Comparison of ENCODE assay signal across 1 cellular context in the genomic region with DNA sequence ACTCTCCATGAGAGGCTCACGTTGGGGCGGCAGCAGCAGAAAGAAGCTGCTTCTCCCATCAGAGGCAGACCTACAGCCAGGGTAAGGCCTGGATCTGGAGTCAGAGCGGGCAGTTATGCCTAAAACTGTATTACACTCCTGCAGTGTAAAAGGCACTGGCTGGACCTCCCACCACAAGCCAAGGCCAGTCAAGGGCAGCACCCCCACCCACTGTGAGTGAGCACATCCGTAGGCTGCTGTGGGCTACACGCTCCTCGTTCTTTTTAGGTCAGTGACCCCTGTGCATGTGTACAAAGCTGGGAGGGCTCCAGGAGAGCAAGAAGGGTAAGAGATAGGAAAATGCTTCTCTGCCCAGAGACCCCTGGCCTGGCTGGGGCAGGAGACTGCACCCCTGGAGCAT.
TF ChIP-seq lines count a peak whose summit lies in the region.

No MANE protein-coding gene starts in this region.

TF ChIP-seq in HepG2, 621 proteins besides CTCF, POLR2A, EP300 and RAD21 (continued from another document and continues in another):
- TF ChIP-seq MAZ (IDR thresholded peaks at IDR 0.05; ENCODE audit: borderline replicate concordance, low read depth, low read length), result no peak
- 0 out of 2 replicates have a peak, but pooled peaks have one; percentile 17 for TF ChIP-seq MAZ (CRISPR knock-in tag; IDR thresholded peaks at IDR 0.05; ENCODE audit: low read depth)
- TF ChIP-seq HNF4A (CRISPR knock-in tag; IDR thresholded peaks at IDR 0.05), result peak; percentile 52; the same call in 1 of the 2 replicates
- TF ChIP-seq, protein P1, sequence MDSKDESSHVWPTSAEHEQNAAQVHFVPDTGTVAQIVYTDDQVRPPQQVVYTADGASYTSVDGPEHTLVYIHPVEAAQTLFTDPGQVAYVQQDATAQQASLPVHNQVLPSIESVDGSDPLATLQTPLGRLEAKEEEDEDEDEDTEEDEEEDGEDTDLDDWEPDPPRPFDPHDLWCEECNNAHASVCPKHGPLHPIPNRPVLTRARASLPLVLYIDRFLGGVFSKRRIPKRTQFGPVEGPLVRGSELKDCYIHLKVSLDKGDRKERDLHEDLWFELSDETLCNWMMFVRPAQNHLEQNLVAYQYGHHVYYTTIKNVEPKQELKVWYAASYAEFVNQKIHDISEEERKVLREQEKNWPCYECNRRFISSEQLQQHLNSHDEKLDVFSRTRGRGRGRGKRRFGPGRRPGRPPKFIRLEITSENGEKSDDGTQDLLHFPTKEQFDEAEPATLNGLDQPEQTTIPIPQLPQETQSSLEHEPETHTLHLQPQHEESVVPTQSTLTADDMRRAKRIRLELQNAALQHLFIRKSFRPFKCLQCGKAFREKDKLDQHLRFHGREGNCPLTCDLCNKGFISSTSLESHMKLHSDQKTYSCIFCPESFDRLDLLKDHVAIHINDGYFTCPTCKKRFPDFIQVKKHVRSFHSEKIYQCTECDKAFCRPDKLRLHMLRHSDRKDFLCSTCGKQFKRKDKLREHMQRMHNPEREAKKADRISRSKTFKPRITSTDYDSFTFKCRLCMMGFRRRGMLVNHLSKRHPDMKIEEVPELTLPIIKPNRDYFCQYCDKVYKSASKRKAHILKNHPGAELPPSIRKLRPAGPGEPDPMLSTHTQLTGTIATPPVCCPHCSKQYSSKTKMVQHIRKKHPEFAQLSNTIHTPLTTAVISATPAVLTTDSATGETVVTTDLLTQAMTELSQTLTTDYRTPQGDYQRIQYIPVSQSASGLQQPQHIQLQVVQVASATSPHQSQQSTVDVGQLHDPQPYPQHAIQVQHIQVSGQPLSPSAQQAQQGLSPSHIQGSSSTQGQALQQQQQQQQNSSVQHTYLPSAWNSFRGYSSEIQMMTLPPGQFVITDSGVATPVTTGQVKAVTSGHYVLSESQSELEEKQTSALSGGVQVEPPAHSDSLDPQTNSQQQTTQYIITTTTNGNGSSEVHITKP (CRISPR knock-in tag; IDR thresholded peaks at IDR 0.05; ENCODE audit: low read depth), result peak; percentile 52; the same call in 1 of the 2 replicates
- no peak for TF ChIP-seq ZSCAN25 (CRISPR knock-in tag; IDR thresholded peaks at IDR 0.05)
- no peak for TF ChIP-seq RORA (CRISPR knock-in tag; IDR thresholded peaks at IDR 0.05)
- TF ChIP-seq FOXA3 (CRISPR knock-in tag; IDR thresholded peaks at IDR 0.05), result peak; percentile 89
- 0 out of 2 replicates have a peak, but pooled peaks have one; percentile 5 for TF ChIP-seq HNF4G (IDR thresholded peaks at IDR 0.05; ENCODE audit: borderline replicate concordance, low read depth, low read length)
- TF ChIP-seq HNF4G (CRISPR knock-in tag; IDR thresholded peaks at IDR 0.05; ENCODE audit: borderline replicate concordance, low read depth), result no peak
- TF ChIP-seq MTA1 (CRISPR knock-in tag; IDR thresholded peaks at IDR 0.05; ENCODE audit: borderline replicate concordance), result peak; percentile 83; the same call in 1 of the 2 replicates
- TF ChIP-seq PCBP1 (IDR thresholded peaks at IDR 0.05; ENCODE audit: borderline replicate concordance, low read depth, low read length), result no peak
- peak; percentile 38; the same call in 1 of the 2 replicates for TF ChIP-seq REPIN1 (CRISPR knock-in tag; IDR thresholded peaks at IDR 0.05; ENCODE audit: borderline replicate concordance, low read depth)
- no peak for TF ChIP-seq RFX3 (CRISPR knock-in tag; IDR thresholded peaks at IDR 0.05)
- TF ChIP-seq ZFY (CRISPR knock-in tag; IDR thresholded peaks at IDR 0.05), result peak; percentile 38; the same call in 1 of the 2 replicates
- peak; percentile 63 for TF ChIP-seq HDAC2 (CRISPR knock-in tag; IDR thresholded peaks at IDR 0.05)
- TF ChIP-seq, protein P2, sequence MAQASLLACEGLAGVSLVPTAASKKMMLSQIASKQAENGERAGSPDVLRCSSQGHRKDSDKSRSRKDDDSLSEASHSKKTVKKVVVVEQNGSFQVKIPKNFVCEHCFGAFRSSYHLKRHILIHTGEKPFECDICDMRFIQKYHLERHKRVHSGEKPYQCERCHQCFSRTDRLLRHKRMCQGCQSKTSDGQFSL (CRISPR knock-in tag; IDR thresholded peaks at IDR 0.05), result peak; percentile 91
- TF ChIP-seq ZNF160 (CRISPR knock-in tag; IDR thresholded peaks at IDR 0.05), result no peak
- peak; percentile 73; the same call in 1 of the 2 replicates for TF ChIP-seq SAP130 (CRISPR knock-in tag; IDR thresholded peaks at IDR 0.05; ENCODE audit: low read depth)
- TF ChIP-seq ZNF709 (CRISPR knock-in tag; IDR thresholded peaks at IDR 0.05), result peak; percentile 94
- TF ChIP-seq PHF21A (CRISPR knock-in tag; IDR thresholded peaks at IDR 0.05), result peak; percentile 41; the same call in 1 of the 2 replicates
- TF ChIP-seq ZNF263 (CRISPR knock-in tag; IDR thresholded peaks at IDR 0.05), result peak; percentile 55
- TF ChIP-seq ZBTB38 (CRISPR knock-in tag; IDR thresholded peaks at IDR 0.05), result peak; percentile 60; the same call in 1 of the 2 replicates
- peak; percentile 25; the same call in 1 of the 2 replicates for TF ChIP-seq SRF (IDR thresholded peaks at IDR 0.05; ENCODE audit: low read depth, low read length)
- TF ChIP-seq HOXA3 (CRISPR knock-in tag; IDR thresholded peaks at IDR 0.05), result peak; percentile 72; the same call in 1 of the 2 replicates
- TF ChIP-seq, protein P3, sequence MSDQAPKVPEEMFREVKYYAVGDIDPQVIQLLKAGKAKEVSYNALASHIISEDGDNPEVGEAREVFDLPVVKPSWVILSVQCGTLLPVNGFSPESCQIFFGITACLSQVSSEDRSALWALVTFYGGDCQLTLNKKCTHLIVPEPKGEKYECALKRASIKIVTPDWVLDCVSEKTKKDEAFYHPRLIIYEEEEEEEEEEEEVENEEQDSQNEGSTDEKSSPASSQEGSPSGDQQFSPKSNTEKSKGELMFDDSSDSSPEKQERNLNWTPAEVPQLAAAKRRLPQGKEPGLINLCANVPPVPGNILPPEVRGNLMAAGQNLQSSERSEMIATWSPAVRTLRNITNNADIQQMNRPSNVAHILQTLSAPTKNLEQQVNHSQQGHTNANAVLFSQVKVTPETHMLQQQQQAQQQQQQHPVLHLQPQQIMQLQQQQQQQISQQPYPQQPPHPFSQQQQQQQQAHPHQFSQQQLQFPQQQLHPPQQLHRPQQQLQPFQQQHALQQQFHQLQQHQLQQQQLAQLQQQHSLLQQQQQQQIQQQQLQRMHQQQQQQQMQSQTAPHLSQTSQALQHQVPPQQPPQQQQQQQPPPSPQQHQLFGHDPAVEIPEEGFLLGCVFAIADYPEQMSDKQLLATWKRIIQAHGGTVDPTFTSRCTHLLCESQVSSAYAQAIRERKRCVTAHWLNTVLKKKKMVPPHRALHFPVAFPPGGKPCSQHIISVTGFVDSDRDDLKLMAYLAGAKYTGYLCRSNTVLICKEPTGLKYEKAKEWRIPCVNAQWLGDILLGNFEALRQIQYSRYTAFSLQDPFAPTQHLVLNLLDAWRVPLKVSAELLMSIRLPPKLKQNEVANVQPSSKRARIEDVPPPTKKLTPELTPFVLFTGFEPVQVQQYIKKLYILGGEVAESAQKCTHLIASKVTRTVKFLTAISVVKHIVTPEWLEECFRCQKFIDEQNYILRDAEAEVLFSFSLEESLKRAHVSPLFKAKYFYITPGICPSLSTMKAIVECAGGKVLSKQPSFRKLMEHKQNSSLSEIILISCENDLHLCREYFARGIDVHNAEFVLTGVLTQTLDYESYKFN (CRISPR knock-in tag; conservative IDR thresholded peaks at IDR 0.05), result peak; percentile 43
- peak; percentile 70; the same call in 1 of the 2 replicates for TF ChIP-seq ZNF670 (CRISPR knock-in tag; IDR thresholded peaks at IDR 0.05; ENCODE audit: borderline replicate concordance)
- TF ChIP-seq, protein P4, sequence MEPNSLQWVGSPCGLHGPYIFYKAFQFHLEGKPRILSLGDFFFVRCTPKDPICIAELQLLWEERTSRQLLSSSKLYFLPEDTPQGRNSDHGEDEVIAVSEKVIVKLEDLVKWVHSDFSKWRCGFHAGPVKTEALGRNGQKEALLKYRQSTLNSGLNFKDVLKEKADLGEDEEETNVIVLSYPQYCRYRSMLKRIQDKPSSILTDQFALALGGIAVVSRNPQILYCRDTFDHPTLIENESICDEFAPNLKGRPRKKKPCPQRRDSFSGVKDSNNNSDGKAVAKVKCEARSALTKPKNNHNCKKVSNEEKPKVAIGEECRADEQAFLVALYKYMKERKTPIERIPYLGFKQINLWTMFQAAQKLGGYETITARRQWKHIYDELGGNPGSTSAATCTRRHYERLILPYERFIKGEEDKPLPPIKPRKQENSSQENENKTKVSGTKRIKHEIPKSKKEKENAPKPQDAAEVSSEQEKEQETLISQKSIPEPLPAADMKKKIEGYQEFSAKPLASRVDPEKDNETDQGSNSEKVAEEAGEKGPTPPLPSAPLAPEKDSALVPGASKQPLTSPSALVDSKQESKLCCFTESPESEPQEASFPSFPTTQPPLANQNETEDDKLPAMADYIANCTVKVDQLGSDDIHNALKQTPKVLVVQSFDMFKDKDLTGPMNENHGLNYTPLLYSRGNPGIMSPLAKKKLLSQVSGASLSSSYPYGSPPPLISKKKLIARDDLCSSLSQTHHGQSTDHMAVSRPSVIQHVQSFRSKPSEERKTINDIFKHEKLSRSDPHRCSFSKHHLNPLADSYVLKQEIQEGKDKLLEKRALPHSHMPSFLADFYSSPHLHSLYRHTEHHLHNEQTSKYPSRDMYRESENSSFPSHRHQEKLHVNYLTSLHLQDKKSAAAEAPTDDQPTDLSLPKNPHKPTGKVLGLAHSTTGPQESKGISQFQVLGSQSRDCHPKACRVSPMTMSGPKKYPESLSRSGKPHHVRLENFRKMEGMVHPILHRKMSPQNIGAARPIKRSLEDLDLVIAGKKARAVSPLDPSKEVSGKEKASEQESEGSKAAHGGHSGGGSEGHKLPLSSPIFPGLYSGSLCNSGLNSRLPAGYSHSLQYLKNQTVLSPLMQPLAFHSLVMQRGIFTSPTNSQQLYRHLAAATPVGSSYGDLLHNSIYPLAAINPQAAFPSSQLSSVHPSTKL (CRISPR knock-in tag; IDR thresholded peaks at IDR 0.05), result peak; percentile 60
- 0 out of 2 replicates have a peak, but pooled peaks have one; percentile 13 for TF ChIP-seq PITX1 (CRISPR knock-in tag; IDR thresholded peaks at IDR 0.05)
- no peak for TF ChIP-seq MTF2 (CRISPR knock-in tag; IDR thresholded peaks at IDR 0.05; ENCODE audit: borderline replicate concordance)
- TF ChIP-seq ZBTB7A (CRISPR knock-in tag; IDR thresholded peaks at IDR 0.05), result peak; percentile 76; the same call in 1 of the 2 replicates
- TF ChIP-seq MED8 (CRISPR knock-in tag; IDR thresholded peaks at IDR 0.05; ENCODE audit: insufficient replicate concordance), result no peak
- peak; percentile 37; the same call in 1 of the 2 replicates for TF ChIP-seq YEATS4 (CRISPR knock-in tag; IDR thresholded peaks at IDR 0.05; ENCODE audit: borderline replicate concordance)
- TF ChIP-seq ZNF441 (CRISPR knock-in tag; IDR thresholded peaks at IDR 0.05; ENCODE audit: borderline replicate concordance), result no peak
- peak; percentile 74; the same call in 1 of the 2 replicates for TF ChIP-seq ZNF292 (CRISPR knock-in tag; IDR thresholded peaks at IDR 0.05; ENCODE audit: borderline replicate concordance, low read depth)
- TF ChIP-seq, protein P5, sequence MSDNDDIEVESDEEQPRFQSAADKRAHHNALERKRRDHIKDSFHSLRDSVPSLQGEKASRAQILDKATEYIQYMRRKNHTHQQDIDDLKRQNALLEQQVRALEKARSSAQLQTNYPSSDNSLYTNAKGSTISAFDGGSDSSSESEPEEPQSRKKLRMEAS (IDR thresholded peaks at IDR 0.05), result peak; percentile 55; the same call in 1 of the 2 replicates
- TF ChIP-seq RFXAP (CRISPR knock-in tag; IDR thresholded peaks at IDR 0.05; ENCODE audit: borderline replicate concordance), result peak; percentile 52; the same call in 1 of the 2 replicates
- TF ChIP-seq, protein P6, sequence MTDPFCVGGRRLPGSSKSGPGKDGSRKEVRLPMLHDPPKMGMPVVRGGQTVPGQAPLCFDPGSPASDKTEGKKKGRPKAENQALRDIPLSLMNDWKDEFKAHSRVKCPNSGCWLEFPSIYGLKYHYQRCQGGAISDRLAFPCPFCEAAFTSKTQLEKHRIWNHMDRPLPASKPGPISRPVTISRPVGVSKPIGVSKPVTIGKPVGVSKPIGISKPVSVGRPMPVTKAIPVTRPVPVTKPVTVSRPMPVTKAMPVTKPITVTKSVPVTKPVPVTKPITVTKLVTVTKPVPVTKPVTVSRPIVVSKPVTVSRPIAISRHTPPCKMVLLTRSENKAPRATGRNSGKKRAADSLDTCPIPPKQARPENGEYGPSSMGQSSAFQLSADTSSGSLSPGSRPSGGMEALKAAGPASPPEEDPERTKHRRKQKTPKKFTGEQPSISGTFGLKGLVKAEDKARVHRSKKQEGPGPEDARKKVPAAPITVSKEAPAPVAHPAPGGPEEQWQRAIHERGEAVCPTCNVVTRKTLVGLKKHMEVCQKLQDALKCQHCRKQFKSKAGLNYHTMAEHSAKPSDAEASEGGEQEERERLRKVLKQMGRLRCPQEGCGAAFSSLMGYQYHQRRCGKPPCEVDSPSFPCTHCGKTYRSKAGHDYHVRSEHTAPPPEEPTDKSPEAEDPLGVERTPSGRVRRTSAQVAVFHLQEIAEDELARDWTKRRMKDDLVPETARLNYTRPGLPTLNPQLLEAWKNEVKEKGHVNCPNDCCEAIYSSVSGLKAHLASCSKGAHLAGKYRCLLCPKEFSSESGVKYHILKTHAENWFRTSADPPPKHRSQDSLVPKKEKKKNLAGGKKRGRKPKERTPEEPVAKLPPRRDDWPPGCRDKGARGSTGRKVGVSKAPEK (CRISPR knock-in tag; IDR thresholded peaks at IDR 0.05; ENCODE audit: borderline replicate concordance), result peak; percentile 35; the same call in 1 of the 2 replicates
- TF ChIP-seq SPEN (CRISPR knock-in tag; IDR thresholded peaks at IDR 0.05; ENCODE audit: low read depth), result peak; percentile 32; the same call in 1 of the 2 replicates
- TF ChIP-seq KLF16 (CRISPR knock-in tag; IDR thresholded peaks at IDR 0.05), result 0 out of 4 replicates have a peak, but pooled peaks of 1 of the 2 experiments have one; percentile 18
- TF ChIP-seq ZNF205 (CRISPR knock-in tag; IDR thresholded peaks at IDR 0.05), result peak; percentile 42; the same call in 1 of the 2 replicates
- TF ChIP-seq, protein P7, sequence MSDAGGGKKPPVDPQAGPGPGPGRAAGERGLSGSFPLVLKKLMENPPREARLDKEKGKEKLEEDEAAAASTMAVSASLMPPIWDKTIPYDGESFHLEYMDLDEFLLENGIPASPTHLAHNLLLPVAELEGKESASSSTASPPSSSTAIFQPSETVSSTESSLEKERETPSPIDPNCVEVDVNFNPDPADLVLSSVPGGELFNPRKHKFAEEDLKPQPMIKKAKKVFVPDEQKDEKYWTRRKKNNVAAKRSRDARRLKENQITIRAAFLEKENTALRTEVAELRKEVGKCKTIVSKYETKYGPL (CRISPR knock-in tag; IDR thresholded peaks at IDR 0.05), result no peak
- no peak for TF ChIP-seq DNMT1 (CRISPR knock-in tag; IDR thresholded peaks at IDR 0.05)
- peak; percentile 44; the same call in 1 of the 2 replicates for TF ChIP-seq SOX5 (CRISPR knock-in tag; IDR thresholded peaks at IDR 0.05; ENCODE audit: borderline replicate concordance)
- TF ChIP-seq, protein P8, sequence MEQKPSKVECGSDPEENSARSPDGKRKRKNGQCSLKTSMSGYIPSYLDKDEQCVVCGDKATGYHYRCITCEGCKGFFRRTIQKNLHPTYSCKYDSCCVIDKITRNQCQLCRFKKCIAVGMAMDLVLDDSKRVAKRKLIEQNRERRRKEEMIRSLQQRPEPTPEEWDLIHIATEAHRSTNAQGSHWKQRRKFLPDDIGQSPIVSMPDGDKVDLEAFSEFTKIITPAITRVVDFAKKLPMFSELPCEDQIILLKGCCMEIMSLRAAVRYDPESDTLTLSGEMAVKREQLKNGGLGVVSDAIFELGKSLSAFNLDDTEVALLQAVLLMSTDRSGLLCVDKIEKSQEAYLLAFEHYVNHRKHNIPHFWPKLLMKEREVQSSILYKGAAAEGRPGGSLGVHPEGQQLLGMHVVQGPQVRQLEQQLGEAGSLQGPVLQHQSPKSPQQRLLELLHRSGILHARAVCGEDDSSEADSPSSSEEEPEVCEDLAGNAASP (CRISPR knock-in tag; IDR thresholded peaks at IDR 0.05; ENCODE audit: borderline replicate concordance), result peak; percentile 72; the same call in 1 of the 2 replicates
- peak; percentile 34; the same call in 1 of the 2 replicates for TF ChIP-seq IRF2 (CRISPR knock-in tag; IDR thresholded peaks at IDR 0.05)
- peak; percentile 25; the same call in 1 of the 2 replicates for TF ChIP-seq ZMYM3 (CRISPR knock-in tag; IDR thresholded peaks at IDR 0.05)
